Comparison of ENCODE assay signal across 25 cellular contexts in genomic region chr10:68253356-68253755, GRCh38.
"Had no signal": no experiment of that assay in that cellular context is flagged by ENCODE, and none has a peak within 500 bp of the region (broad histone marks: within the 10 kb centered on the region; RNA-seq: fewer than 3 reads in every experiment).

No MANE protein-coding gene starts in this region.

- DNase-seq: activated CD4-positive, alpha-beta memory T cell treated with anti-CD3 and anti-CD28 coated beads for 36 hours; activated CD4-positive, alpha-beta T cell treated with anti-CD3 and anti-CD28 coated beads for 36 hours; activated CD4-positive, alpha-beta T cell treated with anti-CD3 and anti-CD28 coated beads, Interleukin-2, amount 10 ng/mL, durations not matched to agents 24 days and 14 days; activated CD4-positive, CD25-positive, alpha-beta regulatory T cell; activated CD4-positive, CD25-positive, alpha-beta regulatory T cell treated with anti-CD3 and anti-CD28 coated beads, Interleukin-2, amount 50 U/mL, for 72 hours; activated CD8-positive, alpha-beta memory T cell treated with anti-CD3 and anti-CD28 coated beads, Interleukin-2, amount 10 ng/mL, durations not matched to agents 7 days and 5 days; activated CD8-positive, alpha-beta memory T cell treated with anti-CD3 and anti-CD28 coated beads, Interleukin-2, amount 50 U/mL, for 4 hours; activated CD8-positive, alpha-beta T cell treated with anti-CD3 and anti-CD28 coated beads, Interleukin-2, amount 10 ng/mL, durations not matched to agents 7 days and 5 days; activated gamma-delta T cell treated with Interleukin-2 at 50 U/mL for 16 hours; activated naive CD4-positive, alpha-beta T cell treated with anti-CD3 and anti-CD28 coated beads, Interleukin-2, amount 50 U/mL, for 16 hours; activated naive CD4-positive, alpha-beta T cell treated with Interleukin-2 at 50 U/mL for 16 hours; activated T-cell treated with anti-CD3 and anti-CD28 coated beads, Interleukin-2, amount 50 U/mL, for 24 hours; activated T-cell treated with anti-CD3 and anti-CD28 coated beads, Interleukin-2, amount 50 U/mL, for 72 hours; amniotic stem cell; anterior cingulate cortex; brain microvascular endothelial cell; effector CD8-positive, alpha-beta T cell; esophagus squamous epithelium; foreskin melanocyte; heart right ventricle; T-helper 17 cell; T1000 had no signal

- H3K27ac ChIP-seq: brain microvascular endothelial cell, epithelial cell of prostate, esophagus squamous epithelium, gastroesophageal sphincter, heart right ventricle, hepatocyte had no signal

- H3K36me3 ChIP-seq: brain microvascular endothelial cell, esophagus squamous epithelium, gastroesophageal sphincter, heart right ventricle had no signal

- H3K79me2 ChIP-seq: hepatocyte had no signal

- H3K9me3 ChIP-seq: esophagus squamous epithelium, gastroesophageal sphincter, heart right ventricle had no signal

- ATAC-seq: activated CD4-positive, alpha-beta T cell treated with anti-CD3 and anti-CD28 coated beads for 36 hours; activated CD8-positive, alpha-beta memory T cell treated with anti-CD3 and anti-CD28 coated beads, Interleukin-2, amount 10 ng/mL, durations not matched to agents 7 days and 5 days; activated CD8-positive, alpha-beta T cell treated with anti-CD3 and anti-CD28 coated beads, Interleukin-2, amount 10 ng/mL, durations not matched to agents 7 days and 5 days; activated T-cell treated with anti-CD3 and anti-CD28 coated beads, Interleukin-2, amount 50 U/mL, for 72 hours; gastroesophageal sphincter; heart right ventricle; T-helper 17 cell had no signal

- H2AFZ ChIP-seq: hepatocyte had no signal

- H3K27me3 ChIP-seq: brain microvascular endothelial cell, esophagus squamous epithelium, gastroesophageal sphincter, heart right ventricle, hepatocyte had no signal

- H3K4me2 ChIP-seq: hepatocyte had no signal

- H3K4me1 ChIP-seq: esophagus squamous epithelium, gastroesophageal sphincter had no signal

- H3K4me3 ChIP-seq: esophagus squamous epithelium, gastroesophageal sphincter, heart right ventricle, hepatocyte had no signal
